ENCODE assay signal across 19 cellular contexts in the genomic region with DNA sequence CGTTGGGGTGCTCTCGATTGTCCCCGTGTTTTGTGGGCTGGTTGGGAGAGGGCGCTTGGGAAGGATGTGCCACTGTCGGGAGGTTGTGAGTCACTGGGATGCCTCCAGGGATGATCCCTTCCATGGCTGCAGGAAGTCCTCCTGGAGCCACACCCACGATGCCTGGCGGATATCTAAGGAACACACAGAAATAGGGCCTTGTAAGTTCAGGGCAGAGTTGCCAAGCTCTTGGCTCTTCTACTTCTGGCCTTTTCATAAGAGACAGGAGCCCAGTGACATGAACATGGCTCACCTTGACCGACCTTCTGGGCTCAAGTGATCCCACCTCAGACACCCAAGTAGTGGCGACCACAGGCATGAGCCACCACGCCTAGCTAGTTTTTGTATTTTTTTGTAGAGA. TPM values are rescaled to one million over a fixed set of nuclear protein-coding genes. Genes with fewer than 3 reads are reported as not detected.
DNase-seq lines count a peak whose midpoint lies in the region; ATAC-seq, FAIRE-seq and TF ChIP-seq lines count a peak whose summit lies in the region.
"Had no signal": no experiment of that assay in that cellular context is flagged by ENCODE, and none has a peak within 500 bp of the region (broad histone marks: within the 10 kb centered on the region; RNA-seq: fewer than 3 reads in every experiment).

No MANE protein-coding gene starts in this region.

- no peaks in the 10 kb centered on the region for H3K27me3 ChIP-seq in psoas muscle (ENCODE audit: insufficient read depth in 3 of 3, low read length in 2 of 3)
- H3K27me3 ChIP-seq: transverse colon had no signal

- no peak for FAIRE-seq in GM19239 (lab: Jason Lieb, UNC)
- FAIRE-seq: islet of Langerhans had no signal

- no peaks in the 10 kb centered on the region for H3K27me3 Mint-ChIP-seq in activated CD4-positive, alpha-beta memory T cell treated with anti-CD3 and anti-CD28 coated beads, Interleukin-2, amount 10 ng/mL, durations not matched to agents 7 days and 5 days
- no peaks in the 10 kb centered on the region for H3K27me3 Mint-ChIP-seq in activated CD4-positive, alpha-beta memory T cell treated with anti-CD3 and anti-CD28 coated beads for 36 hours
- H3K27me3 Mint-ChIP-seq: activated CD8-positive, alpha-beta memory T cell treated with anti-CD3 and anti-CD28 coated beads, Interleukin-2, amount 10 ng/mL, durations not matched to agents 7 days and 5 days; CD4-positive, alpha-beta T cell; IgD-negative memory B cell; T-cell had no signal

- POLR2A ChIA-PET in activated CD4-positive, alpha-beta memory T cell treated with anti-CD3 and anti-CD28 coated beads, Interleukin-2, amount 10 ng/mL, durations not matched to agents 7 days and 5 days (lab: Charles Lee): no interaction called here
- POLR2A ChIA-PET in activated CD4-positive, alpha-beta memory T cell treated with anti-CD3 and anti-CD28 coated beads for 36 hours (lab: Charles Lee): no interaction called here

- no peak overlapping the region for H3K27ac Mint-ChIP-seq in activated CD4-positive, alpha-beta memory T cell treated with anti-CD3 and anti-CD28 coated beads, Interleukin-2, amount 10 ng/mL, durations not matched to agents 7 days and 5 days
- H3K27ac Mint-ChIP-seq in activated CD4-positive, alpha-beta memory T cell treated with anti-CD3 and anti-CD28 coated beads for 36 hours: no peak overlapping the region
- H3K27ac Mint-ChIP-seq: activated CD8-positive, alpha-beta memory T cell treated with anti-CD3 and anti-CD28 coated beads, Interleukin-2, amount 10 ng/mL, durations not matched to agents 7 days and 5 days; CD4-positive, alpha-beta T cell; IgD-negative memory B cell; T-cell had no signal

- no peak overlapping the region for H3K4me3 Mint-ChIP-seq in activated CD4-positive, alpha-beta memory T cell treated with anti-CD3 and anti-CD28 coated beads, Interleukin-2, amount 10 ng/mL, durations not matched to agents 7 days and 5 days
- H3K4me3 Mint-ChIP-seq in activated CD4-positive, alpha-beta memory T cell treated with anti-CD3 and anti-CD28 coated beads for 36 hours: no peak overlapping the region
- H3K4me3 Mint-ChIP-seq: activated CD8-positive, alpha-beta memory T cell treated with anti-CD3 and anti-CD28 coated beads, Interleukin-2, amount 10 ng/mL, durations not matched to agents 7 days and 5 days; CD4-positive, alpha-beta T cell; IgD-negative memory B cell; T-cell had no signal

- H3K36me3 Mint-ChIP-seq in activated CD4-positive, alpha-beta memory T cell treated with anti-CD3 and anti-CD28 coated beads, Interleukin-2, amount 10 ng/mL, durations not matched to agents 7 days and 5 days (ENCODE audit: low read depth): peaks cover 25% of the 10 kb centered on the region
- peaks cover 14% of the 10 kb centered on the region for H3K36me3 Mint-ChIP-seq in activated CD4-positive, alpha-beta memory T cell treated with anti-CD3 and anti-CD28 coated beads for 36 hours

- CTCF ChIA-PET in activated CD4-positive, alpha-beta memory T cell treated with anti-CD3 and anti-CD28 coated beads, Interleukin-2, amount 10 ng/mL, durations not matched to agents 7 days and 5 days (lab: Charles Lee): no interaction called here
- CTCF ChIA-PET in activated CD4-positive, alpha-beta memory T cell treated with anti-CD3 and anti-CD28 coated beads for 36 hours (lab: Charles Lee): no interaction called here

- intact Hi-C loops in activated CD4-positive, alpha-beta memory T cell treated with anti-CD3 and anti-CD28 coated beads for 36 hours (cut with micrococcal nuclease): no loop called here
- intact Hi-C loops in psoas muscle (cut with DNase I): no loop called here

- TF ChIP-seq CTCF in psoas muscle (IDR thresholded peaks at IDR 0.05): no peak

- H3K36me3 ChIP-seq in psoas muscle (ENCODE audit: insufficient read depth in 1 of 2, low read depth in 1 of 2): peaks cover 4 to 95% of the 10 kb centered on the region in 2 donors

- peak; percentile 2 for DNase-seq in activated CD4-positive, alpha-beta memory T cell treated with anti-CD3 and anti-CD28 coated beads, Interleukin-2, amount 10 ng/mL, durations not matched to agents 7 days and 5 days
- no peak for DNase-seq in activated CD4-positive, alpha-beta memory T cell treated with anti-CD3 and anti-CD28 coated beads for 36 hours
- DNase-seq in M059J (ENCODE audit: low read depth): peak; percentile 33
- DNase-seq in fibroblast of gingiva (ENCODE audit: low read depth): peak; percentile 38
- DNase-seq in psoas muscle: peak in 1 of 2 donors; percentile 66
- DNase-seq in GM19239 (ENCODE audit: insufficient read length, low spot score): no peak
- DNase-seq: 8988T; activated CD8-positive, alpha-beta memory T cell treated with anti-CD3 and anti-CD28 coated beads, Interleukin-2, amount 10 ng/mL, durations not matched to agents 7 days and 5 days; activated effector memory CD4-positive, alpha-beta T cell treated with anti-CD3 and anti-CD28 coated beads, Interleukin-2, amount 50 U/mL, for 16 hours; CD4-positive, alpha-beta T cell; DND-41; NCI-H1092 treated with DMSO at 0.1 percent for 48 hours; RPMI8226; T-cell; transverse colon had no signal

- H3K4me1 Mint-ChIP-seq in activated CD4-positive, alpha-beta memory T cell treated with anti-CD3 and anti-CD28 coated beads, Interleukin-2, amount 10 ng/mL, durations not matched to agents 7 days and 5 days: no peaks in the 10 kb centered on the region
- H3K4me1 Mint-ChIP-seq in activated CD4-positive, alpha-beta memory T cell treated with anti-CD3 and anti-CD28 coated beads for 36 hours (ENCODE audit: low read depth): peaks cover 2% of the 10 kb centered on the region
- H3K4me1 Mint-ChIP-seq: activated CD8-positive, alpha-beta memory T cell treated with anti-CD3 and anti-CD28 coated beads, Interleukin-2, amount 10 ng/mL, durations not matched to agents 7 days and 5 days; T-cell had no signal

- H3K9me3 ChIP-seq in psoas muscle: no peaks in the 10 kb centered on the region
- H3K9me3 ChIP-seq: transverse colon had no signal

- peak in 2 of 4 donors; percentile 19 to 27 for ATAC-seq in psoas muscle
- ATAC-seq in GM18517 (IDR thresholded peaks at IDR 0.05; ENCODE audit: unreplicated experiment): no peak
- no peak for ATAC-seq in HG03159 (IDR thresholded peaks at IDR 0.05; ENCODE audit: unreplicated experiment)
- ATAC-seq: activated CD8-positive, alpha-beta memory T cell treated with anti-CD3 and anti-CD28 coated beads, Interleukin-2, amount 10 ng/mL, durations not matched to agents 7 days and 5 days; T-cell had no signal

- H3K9me3 Mint-ChIP-seq in activated CD4-positive, alpha-beta memory T cell treated with anti-CD3 and anti-CD28 coated beads, Interleukin-2, amount 10 ng/mL, durations not matched to agents 7 days and 5 days: no peaks in the 10 kb centered on the region
- no peaks in the 10 kb centered on the region for H3K9me3 Mint-ChIP-seq in activated CD4-positive, alpha-beta memory T cell treated with anti-CD3 and anti-CD28 coated beads for 36 hours
- H3K9me3 Mint-ChIP-seq: CD4-positive, alpha-beta T cell; IgD-negative memory B cell; T-cell had no signal

- peak overlapping the region; percentile 53 for H3K27ac ChIP-seq in psoas muscle
- H3K27ac ChIP-seq: transverse colon had no signal

- peaks cover 16% of the 10 kb centered on the region for H3K4me1 ChIP-seq in psoas muscle
- H3K4me1 ChIP-seq: transverse colon had no signal

- 49 to 65% (median 52%) methylated on average over 10 of the region's 10 CpGs for WGBS in psoas muscle, 3 donors

- no peak overlapping the region for H3K4me3 ChIP-seq in psoas muscle
- H3K4me3 ChIP-seq: transverse colon had no signal

RNA-seq across cellular contexts. Expression of a gene that starts 47.6 kb away (rescaled TPM):
- total RNA-seq in activated CD4-positive, alpha-beta memory T cell treated with anti-CD3 and anti-CD28 coated beads, Interleukin-2, amount 10 ng/mL, durations not matched to agents 7 days and 5 days: 10 to 100 TPM; 11.2 to 12.3 TPM
- 10 to 100 TPM; 10.5 to 10.8 TPM for total RNA-seq in activated CD4-positive, alpha-beta memory T cell treated with anti-CD3 and anti-CD28 coated beads for 36 hours
- total RNA-seq in M059J (2014; rRNA removed; shearing (Covaris generic)): 14.2 and 17.1 TPM in 2 replicates
- total RNA-seq in psoas muscle: 10 to 100 TPM; 25.7 to 81.4 (median 53.1) TPM
- polyA plus RNA-seq in psoas muscle: 100 to 1,000 TPM in 1 of 3 donors, 10 to 100 TPM in 2; 20.9 to 115 (median 57.3) TPM

Comparison
In these comparisons a context has a peak if more than half of its experiments do, and no peak if none do; other contexts are left out.
1. DNase-seq: peak in activated CD4-positive, alpha-beta memory T cell treated with anti-CD3 and anti-CD28 coated beads, Interleukin-2, amount 10 ng/mL, durations not matched to agents 7 days and 5 days (single experiment), M059J (single experiment) and fibroblast of gingiva (single experiment); none in activated CD4-positive, alpha-beta memory T cell treated with anti-CD3 and anti-CD28 coated beads for 36 hours (single experiment) and GM19239 (single experiment).